Comparison of ENCODE assay signal across 8 cellular contexts in genomic region chr6:29633532-29633901, GRCh38. TPM values are rescaled to one million over a fixed set of nuclear protein-coding genes. Genes with fewer than 3 reads are reported as not detected.
A peak's percentile ranks its signal among the peaks of the same experiment; 100 is the strongest.
DNase-seq lines count a peak whose midpoint lies in the region; ATAC-seq and TF ChIP-seq lines count a peak whose summit lies in the region.

No MANE protein-coding gene starts in this region.

- H3K27ac Mint-ChIP-seq in neural progenitor cell: peak overlapping the region; percentile 93

- H3K4me1 Mint-ChIP-seq in neural progenitor cell: peaks cover 45% of the 10 kb centered on the region

- H3K4me3 Mint-ChIP-seq in neural progenitor cell: peak overlapping the region; percentile 90

- H3K9me3 ChIP-seq in GM23248 (ENCODE audit: low read depth) (no peaks in the 10 kb centered on the region), esophagus muscularis mucosa (no peaks in the 10 kb centered on the region), neural progenitor cell (ENCODE audit: low read depth) (no peaks in the 10 kb centered on the region)

- H2AFZ ChIP-seq in GM23248: peak overlapping the region; percentile 81
- peak overlapping the region; percentile 90 for H2AFZ ChIP-seq in neural progenitor cell (replicated peaks)

- H3K27me3 ChIP-seq in GM23248 (replicated peaks; ENCODE audit: insufficient read depth) (no peaks in the 10 kb centered on the region), esophagus muscularis mucosa (no peaks in the 10 kb centered on the region), neural progenitor cell (peaks cover 31% of the 10 kb centered on the region)

- H3K4me2 ChIP-seq in GM23248 (ENCODE audit: unreplicated experiment) (peak overlapping the region; percentile 81), neural progenitor cell (peak overlapping the region; percentile 96)

- DNase-seq in GM23248: no peak
- DNase-seq in RPMI7951 (ENCODE audit: low read depth): peak; percentile 11
- DNase-seq in esophagus muscularis mucosa (ENCODE audit: extremely low spot score): no peak
- DNase-seq in neural progenitor cell (ENCODE audit: low spot score): no peak
- no peak for DNase-seq in HuH-7 (ENCODE audit: low spot score)
- no peak for DNase-seq in NCI-H1092 treated with DMSO at 0.1 percent for 48 hours (lab: John Stamatoyannopoulos, UW)
- no peak for DNase-seq in NCI-H2107 treated with DMSO at 0.1 percent for 48 hours (lab: John Stamatoyannopoulos, UW; ENCODE audit: unreplicated experiment)

- H3K27me3 Mint-ChIP-seq in neural progenitor cell (ENCODE audit: insufficient read depth, low read depth): peaks cover 18% of the 10 kb centered on the region

- TF ChIP-seq CTCF in esophagus muscularis mucosa (IDR thresholded peaks at IDR 0.05) (no peak), neural progenitor cell (IDR thresholded peaks at IDR 0.05) (no peak)

- ATAC-seq in HG02610 (IDR thresholded peaks at IDR 0.05; ENCODE audit: unreplicated experiment): no peak

- H3K36me3 Mint-ChIP-seq in neural progenitor cell: no peaks in the 10 kb centered on the region

- no peaks in the 10 kb centered on the region for H4K20me1 ChIP-seq in GM23248 (ENCODE audit: insufficient read depth)
- peaks cover 34% of the 10 kb centered on the region for H4K20me1 ChIP-seq in neural progenitor cell (ENCODE audit: low read depth)

- TF ChIP-seq EP300 in esophagus muscularis mucosa (IDR thresholded peaks at IDR 0.05): no peak

- H3K9me2 ChIP-seq in GM23248 (ENCODE audit: insufficient read depth): no peaks in the 10 kb centered on the region

- no peaks in the 10 kb centered on the region for H3F3A ChIP-seq in GM23248 (ENCODE audit: insufficient read depth)
- H3F3A ChIP-seq in neural progenitor cell (ENCODE audit: low read depth): peaks cover 42% of the 10 kb centered on the region

- peaks cover 22% of the 10 kb centered on the region for H3K79me2 ChIP-seq in GM23248 (ENCODE audit: insufficient read depth)
- peaks cover 9% of the 10 kb centered on the region for H3K79me2 ChIP-seq in neural progenitor cell (ENCODE audit: low read depth)

- peak overlapping the region; percentile 83 for H3K4me3 ChIP-seq in GM23248
- peak overlapping the region; percentile 73 to 96 (median 86) for H3K4me3 ChIP-seq in esophagus muscularis mucosa
- H3K4me3 ChIP-seq in neural progenitor cell: peak overlapping the region; percentile 86

- no peaks in the 10 kb centered on the region for H3K36me3 ChIP-seq in GM23248 (ENCODE audit: low read depth)
- H3K36me3 ChIP-seq in esophagus muscularis mucosa: peaks cover 0 to 7% (median 0%) of the 10 kb centered on the region in 4 donors
- no peaks in the 10 kb centered on the region for H3K36me3 ChIP-seq in neural progenitor cell

- in situ Hi-C loops in GM23248 (cut with MboI): no loop called here

- WGBS in GM23248 (ENCODE audit: low coverage in 1 of 2, low lambda C conversion rate in 2 of 2, missing lambda C conversion rate in 2 of 2), 2 experiments: 27 to 34% methylated on average over 7 to 9 of the region's 9 CpGs
- 5% methylated on average over 9 of the region's 9 CpGs for WGBS in esophagus muscularis mucosa

- H3K4me1 ChIP-seq in GM23248 (ENCODE audit: insufficient read depth) (peaks cover 5% of the 10 kb centered on the region; the same call in 1 of the 2 replicates), esophagus muscularis mucosa (peaks cover 24 to 48% (median 35%) of the 10 kb centered on the region in 4 donors), neural progenitor cell (peaks cover 29% of the 10 kb centered on the region)

- peak overlapping the region; percentile 74 for H3K9ac ChIP-seq in GM23248
- no peak overlapping the region for H3K9ac ChIP-seq in neural progenitor cell

- intact Hi-C loops in esophagus muscularis mucosa (cut with DNase I): no loop called here

- no peaks in the 10 kb centered on the region for H3K9me3 Mint-ChIP-seq in neural progenitor cell

- TF ChIP-seq POLR2A in esophagus muscularis mucosa (IDR thresholded peaks at IDR 0.05; ENCODE audit: low read depth): no peak

- no peak overlapping the region for H3K27ac ChIP-seq in GM23248
- H3K27ac ChIP-seq in esophagus muscularis mucosa (replicated peaks in 1 of 4): peak overlapping the region; percentile 82 to 93 (median 91)
- H3K27ac ChIP-seq in neural progenitor cell: peak overlapping the region; percentile 2

RNA-seq across cellular contexts. Expression of gene GABBR1, which starts 0.5 kb away (rescaled TPM):
- total RNA-seq in GM23248 (2014; rRNA removed; shearing (Covaris generic)): 4.6 and 5.3 TPM in 2 replicates
- polyA plus RNA-seq in GM23248 (2016; fragmentation: Nextera tagmentation; extraction: Ambion mirVana): 5.8 and 6.1 TPM in 2 replicates
- 3.3 and 5.0 TPM in 2 replicates for total RNA-seq in RPMI7951 (2014; rRNA removed; shearing (Covaris generic))
- total RNA-seq in esophagus muscularis mucosa (10 to 100 TPM; 30.6 to 47.8 (median 40.6) TPM), neural progenitor cell (ENCODE audit: low replicate concordance) (25.4 and 37.4 TPM in 2 replicates)

RNA-seq across cellular contexts. Expression of gene MOG, which starts 23.4 kb away (rescaled TPM):
- total RNA-seq in GM23248 (2014; rRNA removed; shearing (Covaris generic)): not detected in 2 replicates
- polyA plus RNA-seq in GM23248 (2016; fragmentation: Nextera tagmentation; extraction: Ambion mirVana): not detected in 2 replicates
- not detected in 2 replicates for total RNA-seq in RPMI7951 (2014; rRNA removed; shearing (Covaris generic))
- total RNA-seq in esophagus muscularis mucosa (not detected), neural progenitor cell (ENCODE audit: low replicate concordance) (not detected in 2 replicates)

RNA-seq across cellular contexts. Expression of gene ZFP57, which starts 47.4 kb away (rescaled TPM):
- total RNA-seq in GM23248 (2014; rRNA removed; shearing (Covaris generic)): not detected in 2 replicates
- polyA plus RNA-seq in GM23248 (2016; fragmentation: Nextera tagmentation; extraction: Ambion mirVana): not detected in 2 replicates
- not detected in 2 replicates for total RNA-seq in RPMI7951 (2014; rRNA removed; shearing (Covaris generic))
- total RNA-seq in esophagus muscularis mucosa (1 to 10 TPM in 2 of 4 donors, under 1 TPM in 1, not detected in 1; 0.23 to 6.2 (median 1.2) TPM), neural progenitor cell (ENCODE audit: low replicate concordance) (not detected in 2 replicates)

RNA-seq across cellular contexts. Expression of gene OR2H2, which starts 48.6 kb away (rescaled TPM):
- not detected in 2 replicates for total RNA-seq in GM23248 (2014; rRNA removed; shearing (Covaris generic))
- not detected in 2 replicates for polyA plus RNA-seq in GM23248 (2016; fragmentation: Nextera tagmentation; extraction: Ambion mirVana)
- total RNA-seq in RPMI7951 (2014; rRNA removed; shearing (Covaris generic)): not detected in 2 replicates
- total RNA-seq in esophagus muscularis mucosa (not detected), neural progenitor cell (ENCODE audit: low replicate concordance) (not detected in 2 replicates)
